ENCODE assay signal across 27 cellular contexts in genomic region chr4:111780965-111781364, GRCh38.
"Had no signal": no experiment of that assay in that cellular context is flagged by ENCODE, and none has a peak within 500 bp of the region (broad histone marks: within the 10 kb centered on the region; RNA-seq: fewer than 3 reads in every experiment).

No MANE protein-coding gene starts in this region.

- H3K9me3 ChIP-seq: ascending aorta, breast epithelium, esophagus squamous epithelium had no signal

- H3K27ac Mint-ChIP-seq: activated CD4-positive, alpha-beta memory T cell treated with anti-CD3 and anti-CD28 coated beads, Interleukin-2, amount 10 ng/mL, durations not matched to agents 7 days and 5 days; activated CD4-positive, alpha-beta T cell treated with anti-CD3 and anti-CD28 coated beads for 36 hours; activated CD4-positive, alpha-beta T cell treated with anti-CD3 and anti-CD28 coated beads, Interleukin-2, amount 10 ng/mL, durations not matched to agents 24 days and 14 days; activated naive CD4-positive, alpha-beta T cell treated with anti-CD3 and anti-CD28 coated beads, Interleukin-2, amount 10 ng/mL, durations not matched to agents 7 days and 5 days; activated naive CD4-positive, alpha-beta T cell treated with anti-CD3 and anti-CD28 coated beads, Interleukin-2, amount 50 U/mL, for 72 hours; activated naive CD8-positive, alpha-beta T cell treated with anti-CD3 and anti-CD28 coated beads, Interleukin-2, amount 10 ng/mL, durations not matched to agents 7 days and 5 days; activated T-cell treated with anti-CD3 and anti-CD28 coated beads, Interleukin-2, amount 50 U/mL, for 24 hours; activated T-cell treated with anti-CD3 and anti-CD28 coated beads, Interleukin-2, amount 50 U/mL, for 72 hours; brain; dendritic cell treated with granulocyte-macrophage colony-stimulating factor and Interleukin-4, amounts not matched to agents 40 ng/mL and 50 ng/mL, for 4 days had no signal

- H3K27ac ChIP-seq: ascending aorta, breast epithelium, coronary artery, dorsolateral prefrontal cortex, epithelial cell of prostate, esophagus squamous epithelium had no signal

- H3K4me1 ChIP-seq: ascending aorta, breast epithelium, esophagus squamous epithelium had no signal

- H3K4me1 Mint-ChIP-seq: activated CD4-positive, alpha-beta memory T cell treated with anti-CD3 and anti-CD28 coated beads, Interleukin-2, amount 10 ng/mL, durations not matched to agents 7 days and 5 days; activated CD4-positive, alpha-beta T cell treated with anti-CD3 and anti-CD28 coated beads for 36 hours; activated CD4-positive, alpha-beta T cell treated with anti-CD3 and anti-CD28 coated beads, Interleukin-2, amount 10 ng/mL, durations not matched to agents 24 days and 14 days; activated naive CD4-positive, alpha-beta T cell treated with anti-CD3 and anti-CD28 coated beads, Interleukin-2, amount 10 ng/mL, durations not matched to agents 7 days and 5 days; activated naive CD8-positive, alpha-beta T cell treated with anti-CD3 and anti-CD28 coated beads, Interleukin-2, amount 10 ng/mL, durations not matched to agents 7 days and 5 days; central memory CD8-positive, alpha-beta T cell had no signal

- FAIRE-seq: frontal cortex had no signal

- H3K27me3 ChIP-seq: ascending aorta, breast epithelium had no signal

- H3K4me3 ChIP-seq: ascending aorta, breast epithelium, coronary artery, dorsolateral prefrontal cortex, esophagus squamous epithelium had no signal

- H3K9me3 Mint-ChIP-seq: activated CD4-positive, alpha-beta memory T cell treated with anti-CD3 and anti-CD28 coated beads, Interleukin-2, amount 10 ng/mL, durations not matched to agents 7 days and 5 days; activated CD4-positive, alpha-beta T cell treated with anti-CD3 and anti-CD28 coated beads, Interleukin-2, amount 10 ng/mL, durations not matched to agents 24 days and 14 days; activated naive CD4-positive, alpha-beta T cell treated with anti-CD3 and anti-CD28 coated beads, Interleukin-2, amount 50 U/mL, for 72 hours; activated naive CD8-positive, alpha-beta T cell treated with anti-CD3 and anti-CD28 coated beads, Interleukin-2, amount 10 ng/mL, durations not matched to agents 7 days and 5 days; activated T-cell treated with anti-CD3 and anti-CD28 coated beads, Interleukin-2, amount 50 U/mL, for 24 hours; brain; dendritic cell treated with granulocyte-macrophage colony-stimulating factor and Interleukin-4, amounts not matched to agents 40 ng/mL and 50 ng/mL, for 4 days had no signal

- DNase-seq: activated CD4-positive, alpha-beta memory T cell treated with anti-CD3 and anti-CD28 coated beads, Interleukin-2, amount 10 ng/mL, durations not matched to agents 7 days and 5 days; activated CD4-positive, alpha-beta T cell treated with anti-CD3 and anti-CD28 coated beads for 36 hours; activated CD4-positive, alpha-beta T cell treated with anti-CD3 and anti-CD28 coated beads, Interleukin-2, amount 10 ng/mL, durations not matched to agents 24 days and 14 days; activated CD4-positive, CD25-positive, alpha-beta regulatory T cell; activated CD4-positive, CD25-positive, alpha-beta regulatory T cell treated with anti-CD3 and anti-CD28 coated beads, Interleukin-2, amount 50 U/mL, for 72 hours; activated CD8-positive, alpha-beta memory T cell treated with anti-CD3 and anti-CD28 coated beads, Interleukin-2, amount 50 U/mL, for 48 hours; activated gamma-delta T cell; activated naive CD4-positive, alpha-beta T cell; activated naive CD4-positive, alpha-beta T cell treated with anti-CD3 and anti-CD28 coated beads, Interleukin-2, amount 10 ng/mL, durations not matched to agents 7 days and 5 days; activated naive CD8-positive, alpha-beta T cell treated with anti-CD3 and anti-CD28 coated beads, Interleukin-2, amount 10 ng/mL, durations not matched to agents 7 days and 5 days; activated T-cell treated with anti-CD3 and anti-CD28 coated beads for 4 hours; activated T-cell treated with anti-CD3 and anti-CD28 coated beads, Interleukin-2, amount 50 U/mL, for 24 hours; activated T-cell treated with anti-CD3 and anti-CD28 coated beads, Interleukin-2, amount 50 U/mL, for 72 hours; dorsolateral prefrontal cortex; effector memory CD4-positive, alpha-beta T cell; esophagus squamous epithelium; head of caudate nucleus; T-helper 2 cell had no signal

- H3K36me3 Mint-ChIP-seq: activated naive CD4-positive, alpha-beta T cell treated with anti-CD3 and anti-CD28 coated beads, Interleukin-2, amount 10 ng/mL, durations not matched to agents 7 days and 5 days; activated naive CD4-positive, alpha-beta T cell treated with anti-CD3 and anti-CD28 coated beads, Interleukin-2, amount 50 U/mL, for 72 hours; activated naive CD8-positive, alpha-beta T cell treated with anti-CD3 and anti-CD28 coated beads, Interleukin-2, amount 10 ng/mL, durations not matched to agents 7 days and 5 days; brain had no signal

- ATAC-seq: activated CD4-positive, alpha-beta T cell treated with anti-CD3 and anti-CD28 coated beads for 36 hours; activated naive CD4-positive, alpha-beta T cell treated with anti-CD3 and anti-CD28 coated beads, Interleukin-2, amount 50 U/mL, for 72 hours; activated T-cell treated with anti-CD3 and anti-CD28 coated beads, Interleukin-2, amount 50 U/mL, for 72 hours had no signal

- H3K4me3 Mint-ChIP-seq: activated CD4-positive, alpha-beta memory T cell treated with anti-CD3 and anti-CD28 coated beads, Interleukin-2, amount 10 ng/mL, durations not matched to agents 7 days and 5 days; activated CD4-positive, alpha-beta T cell treated with anti-CD3 and anti-CD28 coated beads for 36 hours; activated CD4-positive, alpha-beta T cell treated with anti-CD3 and anti-CD28 coated beads, Interleukin-2, amount 10 ng/mL, durations not matched to agents 24 days and 14 days; activated naive CD4-positive, alpha-beta T cell treated with anti-CD3 and anti-CD28 coated beads, Interleukin-2, amount 10 ng/mL, durations not matched to agents 7 days and 5 days; activated naive CD8-positive, alpha-beta T cell treated with anti-CD3 and anti-CD28 coated beads, Interleukin-2, amount 10 ng/mL, durations not matched to agents 7 days and 5 days; activated T-cell treated with anti-CD3 and anti-CD28 coated beads, Interleukin-2, amount 50 U/mL, for 24 hours; activated T-cell treated with anti-CD3 and anti-CD28 coated beads, Interleukin-2, amount 50 U/mL, for 72 hours; brain; central memory CD8-positive, alpha-beta T cell; dendritic cell treated with granulocyte-macrophage colony-stimulating factor and Interleukin-4, amounts not matched to agents 40 ng/mL and 50 ng/mL, for 4 days had no signal

- H3K36me3 ChIP-seq: ascending aorta, breast epithelium, esophagus squamous epithelium had no signal

- H3K27me3 Mint-ChIP-seq: activated CD4-positive, alpha-beta memory T cell treated with anti-CD3 and anti-CD28 coated beads, Interleukin-2, amount 10 ng/mL, durations not matched to agents 7 days and 5 days; activated CD4-positive, alpha-beta T cell treated with anti-CD3 and anti-CD28 coated beads, Interleukin-2, amount 10 ng/mL, durations not matched to agents 24 days and 14 days; activated naive CD4-positive, alpha-beta T cell treated with anti-CD3 and anti-CD28 coated beads, Interleukin-2, amount 10 ng/mL, durations not matched to agents 7 days and 5 days; activated naive CD8-positive, alpha-beta T cell treated with anti-CD3 and anti-CD28 coated beads, Interleukin-2, amount 10 ng/mL, durations not matched to agents 7 days and 5 days; activated T-cell treated with anti-CD3 and anti-CD28 coated beads, Interleukin-2, amount 50 U/mL, for 24 hours; central memory CD8-positive, alpha-beta T cell; dendritic cell treated with granulocyte-macrophage colony-stimulating factor and Interleukin-4, amounts not matched to agents 40 ng/mL and 50 ng/mL, for 4 days had no signal
